Comparison of ENCODE assay signal across 28 cellular contexts in genomic region chr14:104523546-104523935, GRCh38. TPM values are rescaled to one million over a fixed set of nuclear protein-coding genes. Genes with fewer than 3 reads are reported as not detected.
"Had no signal": no experiment of that assay in that cellular context is flagged by ENCODE, and none has a peak within 500 bp of the region (broad histone marks: within the 10 kb centered on the region; RNA-seq: fewer than 3 reads in every experiment).

No MANE protein-coding gene starts in this region.

- H3K27me3 Mint-ChIP-seq: stimulated activated naive CD8-positive, alpha-beta T cell treated with anti-CD3 and anti-CD28 coated beads, Interleukin-15, Interleukin-2, amounts not matched to agents 100 ng/mL and 50 ng/mL, for 24 hours had no signal

- H3K79me2 ChIP-seq: parathyroid adenoma had no signal

- H3K4me3 Mint-ChIP-seq: naive thymus-derived CD8-positive, alpha-beta T cell; nephron; neural crest cell; stimulated activated effector memory CD8-positive, alpha-beta T cell treated with anti-CD3 and anti-CD28 coated beads, Interleukin-12 subunit alpha, Interleukin-12 subunit beta, amount 100 ng/mL, for 72 hours; stimulated activated naive CD8-positive, alpha-beta T cell treated with anti-CD3 and anti-CD28 coated beads, Interleukin-15, Interleukin-2, amounts not matched to agents 100 ng/mL and 50 ng/mL, for 24 hours had no signal

- H3K9me3 ChIP-seq: lower lobe of right lung had no signal

- H3K27ac Mint-ChIP-seq: naive thymus-derived CD8-positive, alpha-beta T cell; nephron; progenitor cell of endocrine pancreas; stimulated activated effector memory CD8-positive, alpha-beta T cell treated with anti-CD3 and anti-CD28 coated beads, Interleukin-12 subunit alpha, Interleukin-12 subunit beta, amount 100 ng/mL, for 72 hours; stimulated activated naive CD8-positive, alpha-beta T cell treated with anti-CD3 and anti-CD28 coated beads, Interleukin-15, Interleukin-2, amounts not matched to agents 100 ng/mL and 50 ng/mL, for 24 hours had no signal

- H3K4me1 ChIP-seq: heart right ventricle, left lung, lower lobe of right lung, parathyroid adenoma, sigmoid colon, spleen, tibial nerve, upper lobe of left lung had no signal

- H2AFZ ChIP-seq: parathyroid adenoma had no signal

- H3K36me3 ChIP-seq: heart right ventricle, left lung, lower lobe of right lung, sigmoid colon, spleen, tibial nerve, upper lobe of left lung had no signal

- H3K9ac ChIP-seq: parathyroid adenoma had no signal

- H3K27ac ChIP-seq: heart right ventricle, left lung, lower lobe of right lung, parathyroid adenoma, sigmoid colon, spleen, tibial nerve, upper lobe of left lung had no signal

- ATAC-seq: heart right ventricle; left cardiac atrium; left lung; lower lobe of right lung; naive thymus-derived CD8-positive, alpha-beta T cell; right cardiac atrium; stimulated activated effector memory CD8-positive, alpha-beta T cell treated with anti-CD3 and anti-CD28 coated beads, Interleukin-12 subunit alpha, Interleukin-12 subunit beta, amount 100 ng/mL, for 72 hours had no signal

- H3K4me1 Mint-ChIP-seq: nephron, neural crest cell had no signal

- H3K27me3 ChIP-seq: left lung, sigmoid colon, spleen, tibial nerve, upper lobe of left lung had no signal

- H3K4me3 ChIP-seq: heart right ventricle, left lung, lower lobe of right lung, sigmoid colon, spleen, tibial nerve, upper lobe of left lung had no signal

- DNase-seq: heart right ventricle; hippocampal formation; kidney glomerular epithelial cell; left lung; lower lobe of right lung; mammary epithelial cell; mesenchymal stem cell; naive thymus-derived CD8-positive, alpha-beta T cell; nucleus accumbens; right cardiac atrium; sigmoid colon; small intestine; spleen; stimulated activated CD4-positive, alpha-beta T cell treated with anti-CD3 and anti-CD28 coated beads, Interleukin-4, amount 100 ng/mL, for 24 hours; stimulated activated naive CD4-positive, alpha-beta T cell had no signal

- H3K36me3 Mint-ChIP-seq: stimulated activated effector memory CD8-positive, alpha-beta T cell treated with anti-CD3 and anti-CD28 coated beads, Interleukin-12 subunit alpha, Interleukin-12 subunit beta, amount 100 ng/mL, for 72 hours had no signal

RNA-seq across cellular contexts. Expression of gene C14orf180, which starts 56.0 kb away (rescaled TPM):
- total RNA-seq: left lung; mammary epithelial cell; naive thymus-derived CD8-positive, alpha-beta T cell; neural crest cell; osteoblast; progenitor cell of endocrine pancreas; pulmonary artery endothelial cell; renal cortical epithelial cell; temporal lobe; upper lobe of left lung had no signal
